8 cellular contexts compared by ENCODE assay signal in the genomic region with DNA sequence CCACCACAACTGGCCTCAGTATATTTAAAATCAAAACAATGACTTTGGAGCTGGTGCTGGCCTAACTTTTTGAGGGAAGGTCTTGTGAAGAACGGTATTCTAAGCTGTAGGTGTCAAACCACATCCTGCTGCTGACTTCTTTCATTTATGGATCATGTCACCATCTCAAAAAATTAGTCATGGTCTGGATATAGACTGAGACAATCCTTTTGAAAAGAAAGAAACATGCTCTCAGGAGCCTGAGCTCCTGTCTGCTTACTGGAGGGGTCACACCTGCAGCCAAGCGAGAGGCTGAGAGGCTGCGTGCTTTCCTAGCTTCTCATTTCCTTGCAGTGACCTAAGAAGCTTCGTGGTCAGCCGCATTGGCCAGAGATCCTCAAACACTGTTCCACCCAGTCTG. TPM values are rescaled to one million over a fixed set of nuclear protein-coding genes. Genes with fewer than 3 reads are reported as not detected.
DNase-seq lines count a peak whose midpoint lies in the region; ATAC-seq and TF ChIP-seq lines count a peak whose summit lies in the region.

No MANE protein-coding gene starts in this region.

- H3K23ac ChIP-seq in neuronal stem cell (ENCODE audit: low read depth, low read length, poor library complexity): no peak overlapping the region

- H2BK15ac ChIP-seq in neuronal stem cell (ENCODE audit: low read length): no peak overlapping the region

- H2AFZ ChIP-seq in neuronal stem cell (ENCODE audit: low read length): no peak overlapping the region
- H2AFZ ChIP-seq in Karpas-422 (ENCODE audit: low read length): no peak overlapping the region

- H3K27ac ChIP-seq in neuronal stem cell (replicated peaks; ENCODE audit: low read length) (no peak overlapping the region), Karpas-422 (ENCODE audit: low read length) (no peak overlapping the region), colonic mucosa (no peak overlapping the region)

- peaks cover 2% of the 10 kb centered on the region in 2 donors for H3K4me1 ChIP-seq in neuronal stem cell (ENCODE audit: control insufficient read depth in 2 of 2, insufficient read depth in 1 of 2, low read depth in 1 of 2, low read length in 2 of 2)
- no peaks in the 10 kb centered on the region for H3K4me1 ChIP-seq in Karpas-422 (ENCODE audit: low read length)
- no peaks in the 10 kb centered on the region for H3K4me1 ChIP-seq in colonic mucosa

- H2BK120ac ChIP-seq in neuronal stem cell (ENCODE audit: low read depth, low read length): no peak overlapping the region

- H2AK5ac ChIP-seq in neuronal stem cell (ENCODE audit: low read depth, low read length): no peak overlapping the region

- H3K36me3 ChIP-seq in neuronal stem cell (replicated peaks in 1 of 2; ENCODE audit: control insufficient read depth in 2 of 2, insufficient read depth in 2 of 2, low read length in 2 of 2): no peaks in the 10 kb centered on the region
- H3K36me3 ChIP-seq in Karpas-422 (ENCODE audit: insufficient read depth, low read length): no peaks in the 10 kb centered on the region
- no peaks in the 10 kb centered on the region for H3K36me3 ChIP-seq in colonic mucosa

- H4K20me1 ChIP-seq in Karpas-422 (ENCODE audit: insufficient read depth, low read depth, low read length): no peaks in the 10 kb centered on the region

- H3K27me3 ChIP-seq in neuronal stem cell (ENCODE audit: control insufficient read depth in 3 of 3, insufficient read depth in 3 of 3, low read depth in 1 of 3, low read length in 3 of 3) (no peaks in the 10 kb centered on the region), Karpas-422 (ENCODE audit: low read length) (no peaks in the 10 kb centered on the region), colonic mucosa (no peaks in the 10 kb centered on the region)

- H3K9me3 ChIP-seq in neuronal stem cell (replicated peaks in 1 of 2; ENCODE audit: control insufficient read depth in 2 of 2, insufficient read depth in 1 of 2, low read depth in 1 of 2, low read length in 2 of 2) (no peaks in the 10 kb centered on the region), Karpas-422 (ENCODE audit: low read length) (no peaks in the 10 kb centered on the region), colonic mucosa (no peaks in the 10 kb centered on the region)

- peak; percentile 12 for DNase-seq in GM19238 (ENCODE audit: insufficient read length, low spot score)
- DNase-seq in activated CD8-positive, alpha-beta memory T cell treated with anti-CD3 and anti-CD28 coated beads for 48 hours (ENCODE audit: low read depth in 2 of 3, low spot score in 2 of 3): peak; percentile 12 to 18 (median 14)
- DNase-seq in stimulated activated CD4-positive, alpha-beta T cell treated with anti-CD3 and anti-CD28 coated beads, Interleukin-2, amount 100 ng/mL, for 48 hours: peak; percentile 5 to 27
- DNase-seq in neuronal stem cell (ENCODE audit: low spot score): no peak
- DNase-seq in cardiac septum (ENCODE audit: low spot score): no peak
- no peak for DNase-seq in Karpas-422
- no peak for DNase-seq in colonic mucosa

- H4K91ac ChIP-seq in neuronal stem cell (ENCODE audit: low read depth, low read length, poor library complexity): no peak overlapping the region

- no peak overlapping the region for H3K4ac ChIP-seq in neuronal stem cell (ENCODE audit: low read length)

- H3K4me2 ChIP-seq in neuronal stem cell (ENCODE audit: insufficient read depth, low read length, poor library complexity, severe bottlenecking) (no peak overlapping the region), Karpas-422 (ENCODE audit: low read depth, low read length, poor library complexity, severe bottlenecking) (no peak overlapping the region)

- TF ChIP-seq CTCF in colonic mucosa (IDR thresholded peaks at IDR 0.05): no peak

- H4K8ac ChIP-seq in neuronal stem cell (ENCODE audit: low read depth, low read length): no peak overlapping the region

- no peaks in the 10 kb centered on the region for H3K79me1 ChIP-seq in neuronal stem cell (ENCODE audit: low read depth, low read length)

- peak; percentile 85 for ATAC-seq in HG03045 (IDR thresholded peaks at IDR 0.05; ENCODE audit: unreplicated experiment)

- no peak overlapping the region for H2BK12ac ChIP-seq in neuronal stem cell (ENCODE audit: low read length)

- no peaks in the 10 kb centered on the region for H3K9me2 ChIP-seq in Karpas-422 (replicated peaks; ENCODE audit: insufficient read depth, low read length)

- no peaks in the 10 kb centered on the region for H3K79me2 ChIP-seq in Karpas-422 (ENCODE audit: low read length)

- intact Hi-C loops in cardiac septum (cut with DNase I) (no loop called here), colonic mucosa (cut with DNase I) (no loop called here)

- H3K18ac ChIP-seq in neuronal stem cell (ENCODE audit: low read length): no peak overlapping the region

- H3K9ac ChIP-seq in neuronal stem cell (ENCODE audit: low read depth, low read length, poor library complexity) (no peak overlapping the region), Karpas-422 (ENCODE audit: low read length) (no peak overlapping the region), colonic mucosa (ENCODE audit: low read depth in 2 of 2, low read length in 2 of 2) (no peak overlapping the region)

- H3K4me3 ChIP-seq in neuronal stem cell (ENCODE audit: low read length in 2 of 2) (no peak overlapping the region), Karpas-422 (ENCODE audit: low read length) (no peak overlapping the region), colonic mucosa (no peak overlapping the region)

- H3K14ac ChIP-seq in neuronal stem cell (ENCODE audit: low read length): no peak overlapping the region

- no peak overlapping the region for H2BK5ac ChIP-seq in neuronal stem cell (ENCODE audit: low read length)

- no CpG with 5 or more reads among the region's 5 CpGs for WGBS in neuronal stem cell (ENCODE audit: extremely low coverage in 2 of 2, insufficient read length in 2 of 2, insufficient replicate concordance in 1 of 2), 2 donors

RNA-seq across cellular contexts. Expression of gene TIAM2, which starts 55.2 kb away (rescaled TPM):
- polyA plus RNA-seq in neuronal stem cell (2013, experiment 1 of 2): 10.2 TPM
- 10.7 TPM for polyA plus RNA-seq in neuronal stem cell (2013, experiment 2 of 2)
- total RNA-seq in cardiac septum (20.1 TPM), colonic mucosa (1 to 10 TPM; 5.1 to 6.7 TPM)
- total RNA-seq in Karpas-422 (2014; rRNA removed; shearing (Covaris generic); ENCODE audit: low replicate concordance): 4.4 and 9.0 TPM in 2 replicates

Comparison
In these comparisons a context has a peak if more than half of its experiments do, and no peak if none do; other contexts are left out.
1. DNase-seq: peak in GM19238 (single experiment), activated CD8-positive, alpha-beta memory T cell treated with anti-CD3 and anti-CD28 coated beads for 48 hours (3 of 3) and stimulated activated CD4-positive, alpha-beta T cell treated with anti-CD3 and anti-CD28 coated beads, Interleukin-2, amount 100 ng/mL, for 48 hours (2 of 2); none in neuronal stem cell (single experiment), cardiac septum (single experiment), Karpas-422 (single experiment) and colonic mucosa (single experiment).